In genomic region chr9:96997009-96997702, GRCh38 we compare ENCODE assay signal across 2 cellular contexts. TPM values are rescaled to one million over a fixed set of nuclear protein-coding genes. Genes with fewer than 3 reads are reported as not detected.
"Had no signal": no experiment of that assay in that cellular context is flagged by ENCODE, and none has a peak within 500 bp of the region (broad histone marks: within the 10 kb centered on the region; RNA-seq: fewer than 3 reads in every experiment).

No MANE protein-coding gene starts in this region.

RNA-seq across cellular contexts. Expression of gene CTSV, which starts 41.8 kb away (rescaled TPM):
- total RNA-seq: naive thymus-derived CD8-positive, alpha-beta T cell; sigmoid colon had no signal
- polyA plus RNA-seq: naive thymus-derived CD8-positive, alpha-beta T cell had no signal
